In the genomic region with DNA sequence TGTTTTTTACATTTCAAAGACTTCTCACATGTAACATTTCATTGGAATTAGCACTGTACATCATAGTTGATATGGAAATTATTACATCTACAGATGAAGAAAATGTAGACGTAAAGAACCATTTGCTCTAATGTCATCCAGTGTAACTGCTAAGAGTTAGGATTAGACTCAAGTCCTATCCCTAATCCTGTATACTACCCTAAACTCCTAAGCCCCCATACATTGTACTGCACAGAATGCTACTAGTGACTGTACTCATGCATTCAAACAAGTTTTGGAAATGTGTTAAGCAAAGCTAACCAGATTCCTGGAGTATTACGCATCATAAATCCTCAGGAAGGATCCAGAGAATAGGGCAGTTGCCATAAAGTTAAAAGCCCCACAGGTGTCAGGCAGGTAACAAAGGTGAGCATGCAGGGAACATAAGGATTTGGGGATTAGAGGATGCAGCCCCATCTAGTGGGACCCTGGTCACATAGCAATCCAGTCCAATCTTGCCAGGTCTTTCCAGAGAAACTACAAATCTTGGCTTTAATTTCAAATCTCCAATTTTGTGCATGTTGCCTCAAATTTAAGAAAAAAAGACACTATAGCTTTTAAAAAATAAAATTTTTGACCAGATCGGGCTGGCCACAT, we compare ENCODE assay signal across 1 cellular context.
TF ChIP-seq lines count a peak whose summit lies in the region.

No MANE protein-coding gene starts in this region.

TF ChIP-seq in K562, 482 proteins besides CTCF, POLR2A, EP300 and RAD21 (continued from another document):
- TF ChIP-seq, protein P1, sequence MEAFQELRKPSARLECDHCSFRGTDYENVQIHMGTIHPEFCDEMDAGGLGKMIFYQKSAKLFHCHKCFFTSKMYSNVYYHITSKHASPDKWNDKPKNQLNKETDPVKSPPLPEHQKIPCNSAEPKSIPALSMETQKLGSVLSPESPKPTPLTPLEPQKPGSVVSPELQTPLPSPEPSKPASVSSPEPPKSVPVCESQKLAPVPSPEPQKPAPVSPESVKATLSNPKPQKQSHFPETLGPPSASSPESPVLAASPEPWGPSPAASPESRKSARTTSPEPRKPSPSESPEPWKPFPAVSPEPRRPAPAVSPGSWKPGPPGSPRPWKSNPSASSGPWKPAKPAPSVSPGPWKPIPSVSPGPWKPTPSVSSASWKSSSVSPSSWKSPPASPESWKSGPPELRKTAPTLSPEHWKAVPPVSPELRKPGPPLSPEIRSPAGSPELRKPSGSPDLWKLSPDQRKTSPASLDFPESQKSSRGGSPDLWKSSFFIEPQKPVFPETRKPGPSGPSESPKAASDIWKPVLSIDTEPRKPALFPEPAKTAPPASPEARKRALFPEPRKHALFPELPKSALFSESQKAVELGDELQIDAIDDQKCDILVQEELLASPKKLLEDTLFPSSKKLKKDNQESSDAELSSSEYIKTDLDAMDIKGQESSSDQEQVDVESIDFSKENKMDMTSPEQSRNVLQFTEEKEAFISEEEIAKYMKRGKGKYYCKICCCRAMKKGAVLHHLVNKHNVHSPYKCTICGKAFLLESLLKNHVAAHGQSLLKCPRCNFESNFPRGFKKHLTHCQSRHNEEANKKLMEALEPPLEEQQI (IDR thresholded peaks at IDR 0.05) = no peak
- TF ChIP-seq ZNF785 (CRISPR knock-in tag; IDR thresholded peaks at IDR 0.05) = no peak
- no peak for TF ChIP-seq ZNF780A (CRISPR knock-in tag; IDR thresholded peaks at IDR 0.05)
- TF ChIP-seq ARID3B (CRISPR knock-in tag; IDR thresholded peaks at IDR 0.05; ENCODE audit: borderline replicate concordance) = no peak
- no peak for TF ChIP-seq ZNF696 (CRISPR knock-in tag; conservative IDR thresholded peaks at IDR 0.05)
- TF ChIP-seq, protein P2, sequence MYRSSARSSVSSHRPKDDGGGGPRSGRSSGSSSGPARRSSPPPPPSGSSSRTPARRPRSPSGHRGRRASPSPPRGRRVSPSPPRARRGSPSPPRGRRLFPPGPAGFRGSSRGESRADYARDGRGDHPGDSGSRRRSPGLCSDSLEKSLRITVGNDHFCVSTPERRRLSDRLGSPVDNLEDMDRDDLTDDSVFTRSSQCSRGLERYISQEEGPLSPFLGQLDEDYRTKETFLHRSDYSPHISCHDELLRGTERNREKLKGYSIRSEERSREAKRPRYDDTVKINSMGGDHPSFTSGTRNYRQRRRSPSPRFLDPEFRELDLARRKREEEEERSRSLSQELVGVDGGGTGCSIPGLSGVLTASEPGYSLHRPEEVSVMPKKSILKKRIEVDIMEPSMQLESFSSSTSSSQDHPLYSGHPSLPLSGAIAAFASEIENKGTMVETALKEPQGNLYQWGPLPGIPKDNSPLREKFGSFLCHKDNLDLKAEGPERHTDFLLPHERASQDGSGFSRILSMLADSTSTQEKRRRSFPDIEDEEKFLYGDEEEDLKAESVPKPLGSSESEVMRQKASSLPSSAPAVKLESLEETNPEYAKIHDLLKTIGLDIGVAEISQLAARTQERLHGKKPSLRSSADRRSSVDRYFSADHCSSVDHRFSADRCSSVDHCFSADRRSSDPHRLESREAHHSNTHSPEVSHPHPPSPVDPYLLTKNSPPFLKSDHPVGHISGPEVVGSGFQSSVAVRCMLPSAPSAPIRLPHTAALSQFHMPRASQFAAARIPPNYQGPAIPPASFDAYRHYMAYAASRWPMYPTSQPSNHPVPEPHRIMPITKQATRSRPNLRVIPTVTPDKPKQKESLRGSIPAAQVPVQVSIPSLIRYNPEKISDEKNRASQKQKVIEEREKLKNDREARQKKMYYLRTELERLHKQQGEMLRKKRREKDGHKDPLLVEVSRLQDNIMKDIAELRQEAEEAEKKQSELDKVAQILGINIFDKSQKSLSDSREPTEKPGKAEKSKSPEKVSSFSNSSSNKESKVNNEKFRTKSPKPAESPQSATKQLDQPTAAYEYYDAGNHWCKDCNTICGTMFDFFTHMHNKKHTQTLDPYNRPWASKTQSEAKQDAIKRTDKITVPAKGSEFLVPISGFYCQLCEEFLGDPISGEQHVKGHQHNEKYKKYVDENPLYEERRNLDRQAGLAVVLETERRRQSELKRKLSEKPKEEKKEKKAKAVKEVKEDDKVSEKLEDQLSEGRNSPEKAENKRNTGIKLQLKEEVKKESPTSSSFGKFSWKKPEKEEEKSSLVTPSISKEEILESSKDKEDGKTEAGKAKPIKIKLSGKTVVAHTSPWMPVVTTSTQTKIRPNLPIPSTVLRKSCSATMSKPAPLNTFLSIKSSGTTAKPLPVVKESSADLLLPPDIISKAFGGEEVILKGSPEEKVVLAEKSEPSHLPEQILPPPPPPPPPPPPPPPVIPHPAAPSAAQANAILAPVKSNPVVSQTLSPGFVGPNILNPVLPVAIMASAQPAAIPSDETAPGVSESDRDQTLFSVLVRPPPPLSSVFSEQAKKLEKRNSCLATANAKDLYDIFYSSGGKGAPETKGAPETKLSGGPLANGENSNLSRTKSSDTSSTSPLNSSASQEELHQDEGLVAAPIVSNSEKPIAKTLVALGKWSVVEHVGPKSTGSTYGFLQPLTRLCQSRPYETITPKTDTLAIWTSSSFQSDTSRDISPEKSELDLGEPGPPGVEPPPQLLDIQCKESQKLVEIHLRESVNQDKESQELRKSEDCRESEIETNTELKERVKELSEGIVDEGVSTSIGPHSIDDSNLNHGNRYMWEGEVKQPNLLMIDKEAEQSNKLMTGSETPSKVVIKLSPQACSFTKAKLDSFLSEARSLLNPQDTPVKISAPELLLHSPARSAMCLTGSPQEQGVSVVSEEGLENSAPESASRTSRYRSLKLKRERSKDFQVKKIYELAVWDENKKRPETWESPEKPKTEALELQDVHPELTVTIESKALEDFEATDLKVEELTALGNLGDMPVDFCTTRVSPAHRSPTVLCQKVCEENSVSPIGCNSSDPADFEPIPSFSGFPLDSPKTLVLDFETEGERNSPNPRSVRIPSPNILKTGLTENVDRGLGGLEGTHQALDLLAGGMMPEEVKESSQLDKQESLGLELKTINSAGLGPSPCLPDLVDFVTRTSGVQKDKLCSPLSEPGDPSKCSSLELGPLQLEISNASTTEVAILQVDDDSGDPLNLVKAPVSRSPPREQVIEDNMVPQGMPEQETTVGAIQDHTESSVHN (IDR thresholded peaks at IDR 0.05; ENCODE audit: borderline replicate concordance in 1 of 2, low read depth in 1 of 2) = no peak
- no peak for TF ChIP-seq HDAC6 (IDR thresholded peaks at IDR 0.05; ENCODE audit: low read depth, low read length)
- TF ChIP-seq MAFG (tag; conservative IDR thresholded peaks at IDR 0.05) = no peak
- TF ChIP-seq BDP1 (IDR thresholded peaks at IDR 0.05; ENCODE audit: insufficient read depth, insufficient read length) = no peak
- TF ChIP-seq, protein P3, sequence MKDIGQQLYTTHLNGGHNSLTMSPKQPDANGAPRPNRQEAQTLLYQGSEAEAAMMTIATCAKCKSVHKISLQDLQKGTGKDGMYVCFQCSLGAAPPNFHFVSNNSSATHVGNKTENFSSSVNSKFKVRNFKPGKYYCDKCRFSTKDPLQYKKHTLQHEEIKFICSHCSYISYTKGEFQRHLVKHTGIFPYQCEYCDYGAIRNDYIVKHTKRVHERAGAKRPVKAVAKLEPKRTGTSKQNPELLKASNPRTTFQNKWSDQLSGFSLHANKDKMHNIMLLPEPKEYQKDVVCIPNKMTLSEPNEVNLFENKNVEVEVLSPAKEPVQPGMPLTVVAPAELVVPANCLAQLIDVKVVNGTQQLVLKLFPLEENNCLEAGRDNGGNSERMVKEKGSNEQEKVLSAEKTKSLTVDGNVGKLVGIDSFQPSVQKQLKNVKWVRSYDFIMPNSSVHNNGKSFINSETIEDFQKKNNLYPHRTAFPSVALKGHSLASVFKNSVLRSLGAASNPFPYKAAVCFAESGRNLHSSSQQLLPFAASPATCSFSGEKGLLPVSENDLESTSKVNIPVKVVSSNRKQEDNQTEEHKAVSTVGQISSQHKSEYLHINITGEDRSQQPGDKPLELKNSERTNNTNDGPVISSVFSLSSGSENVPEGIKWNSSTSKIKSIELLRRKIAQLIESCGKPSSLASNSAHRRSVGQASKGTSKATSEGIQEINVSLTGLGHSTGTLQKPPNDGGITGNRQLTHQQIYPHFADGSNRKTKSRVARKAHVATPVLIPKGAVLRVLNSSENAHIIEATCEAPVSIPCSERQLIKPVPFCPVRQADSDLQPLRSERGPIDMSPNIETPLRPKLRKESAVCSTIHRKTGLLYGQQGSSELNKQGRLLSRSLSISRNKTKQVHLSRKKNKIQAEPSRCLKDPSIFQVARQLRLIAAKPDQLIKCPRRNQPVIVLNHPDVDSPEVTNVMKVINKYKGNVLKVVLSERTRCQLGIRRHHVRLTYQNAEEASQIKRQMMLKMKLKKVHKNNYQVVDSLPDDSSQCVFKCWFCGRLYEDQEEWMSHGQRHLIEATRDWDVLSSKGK (CRISPR knock-in tag; IDR thresholded peaks at IDR 0.05) = no peak
- no peak for TF ChIP-seq RFX7 (CRISPR knock-in tag; IDR thresholded peaks at IDR 0.05)
- TF ChIP-seq EP400 (IDR thresholded peaks at IDR 0.05) = no peak
- TF ChIP-seq, protein P4, sequence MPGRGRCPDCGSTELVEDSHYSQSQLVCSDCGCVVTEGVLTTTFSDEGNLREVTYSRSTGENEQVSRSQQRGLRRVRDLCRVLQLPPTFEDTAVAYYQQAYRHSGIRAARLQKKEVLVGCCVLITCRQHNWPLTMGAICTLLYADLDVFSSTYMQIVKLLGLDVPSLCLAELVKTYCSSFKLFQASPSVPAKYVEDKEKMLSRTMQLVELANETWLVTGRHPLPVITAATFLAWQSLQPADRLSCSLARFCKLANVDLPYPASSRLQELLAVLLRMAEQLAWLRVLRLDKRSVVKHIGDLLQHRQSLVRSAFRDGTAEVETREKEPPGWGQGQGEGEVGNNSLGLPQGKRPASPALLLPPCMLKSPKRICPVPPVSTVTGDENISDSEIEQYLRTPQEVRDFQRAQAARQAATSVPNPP (IDR thresholded peaks at IDR 0.05; ENCODE audit: borderline replicate concordance, insufficient read depth, insufficient read length) = no peak
- no peak for TF ChIP-seq ZNF57 (CRISPR knock-in tag; IDR thresholded peaks at IDR 0.05)
- TF ChIP-seq HDAC8 (tag; IDR thresholded peaks at IDR 0.05) = no peak
